Comparison of ENCODE assay signal across 8 cellular contexts in genomic region chr3:195441476-195441970, GRCh38. TPM values are rescaled to one million over a fixed set of nuclear protein-coding genes. Genes with fewer than 3 reads are reported as not detected.
DNase-seq lines count a peak whose midpoint lies in the region; ATAC-seq and TF ChIP-seq lines count a peak whose summit lies in the region.

No MANE protein-coding gene starts in this region.

- H3K27ac ChIP-seq in cingulate gyrus (ENCODE audit: low read depth, low read length) = peak overlapping the region; percentile 79

- peaks cover 21% of the 10 kb centered on the region for H3K4me1 ChIP-seq in mucosa of descending colon (ENCODE audit: low read depth)

- H3K36me3 ChIP-seq in mucosa of descending colon (ENCODE audit: low read depth) = no peaks in the 10 kb centered on the region

- intact Hi-C loops in mucosa of descending colon (cut with DNase I, micrococcal nuclease) = no loop called here

- ATAC-seq in mucosa of descending colon = no peak
- ATAC-seq in HG03521 (IDR thresholded peaks at IDR 0.05; ENCODE audit: unreplicated experiment) = no peak
- no peak for ATAC-seq in GM19023 (IDR thresholded peaks at IDR 0.05; ENCODE audit: unreplicated experiment)

- DNase-seq in GM04503 (ENCODE audit: low read depth) (peak; percentile 8), NCI-H526 treated with DMSO at 0.1 percent for 48 hours (lab: John Stamatoyannopoulos, UW) (peak; percentile 67), mucosa of descending colon (no peak), GM20000 (ENCODE audit: low spot score) (no peak), AML-193 (lab: John Stamatoyannopoulos, UW) (no peak)

- TF ChIP-seq CTCF in mucosa of descending colon (IDR thresholded peaks at IDR 0.05) (no peak), GM20000 (IDR thresholded peaks at IDR 0.05; ENCODE audit: extremely low read depth, missing control alignments) (no peak)

- no peaks in the 10 kb centered on the region for H3K9me3 ChIP-seq in mucosa of descending colon

- H3K4me3 ChIP-seq in mucosa of descending colon = peak overlapping the region; percentile 98

RNA-seq across cellular contexts. Expression of gene ACAP2, which starts 1.3 kb away (rescaled TPM):
- 10 to 100 TPM; 55.2 to 69.2 (median 69.2) TPM for total RNA-seq in mucosa of descending colon

Comparison
In these comparisons a context has a peak if more than half of its experiments do, and no peak if none do; other contexts are left out.
1. DNase-seq: peak in GM04503 (single experiment) and NCI-H526 treated with DMSO at 0.1 percent for 48 hours (single experiment); none in mucosa of descending colon (0 of 3), GM20000 (single experiment) and AML-193 (0 of 2).